ENCODE assay signal across 12 cellular contexts in genomic region chr20:33693741-33694645, GRCh38. TPM values are rescaled to one million over a fixed set of nuclear protein-coding genes. Genes with fewer than 3 reads are reported as not detected.
DNase-seq lines count a peak whose midpoint lies in the region; ATAC-seq and TF ChIP-seq lines count a peak whose summit lies in the region.
"Had no signal": no experiment of that assay in that cellular context is flagged by ENCODE, and none has a peak within 500 bp of the region (broad histone marks: within the 10 kb centered on the region; RNA-seq: fewer than 3 reads in every experiment).

No MANE protein-coding gene starts in this region.

- no peak for ATAC-seq in HG03521 (IDR thresholded peaks at IDR 0.05; ENCODE audit: unreplicated experiment)

- 82 to 83% methylated on average over 5 to 14 of the region's 17 CpGs for WGBS in endodermal cell (ENCODE audit: insufficient coverage in 1 of 2, insufficient read length in 1 of 2), 2 experiments
- WGBS in tibial nerve, 2 donors: 43 to 49% methylated on average over 17 of the region's 17 CpGs

- H3K27me3 ChIP-seq in endodermal cell (ENCODE audit: control insufficient read depth, insufficient read depth, low read length, poor library complexity, severe bottlenecking) (no peaks in the 10 kb centered on the region), tibial nerve (no peaks in the 10 kb centered on the region)
- H3K27me3 ChIP-seq: adrenal gland had no signal

- H3K27ac ChIP-seq in endodermal cell (ENCODE audit: low read depth, low read length) (peak overlapping the region; percentile 92), tibial nerve (peak overlapping the region; percentile 38 to 90 (median 66))

- peak; percentile 57 for TF ChIP-seq CTCF in endodermal cell (conservative IDR thresholded peaks at IDR 0.05)
- no peak for TF ChIP-seq CTCF in tibial nerve (IDR thresholded peaks at IDR 0.05)

- TF ChIP-seq POLR2A in tibial nerve (IDR thresholded peaks at IDR 0.05): no peak

- peaks cover 22% of the 10 kb centered on the region for H3K9me3 Mint-ChIP-seq in endodermal cell

- no peaks in the 10 kb centered on the region for H3K36me3 ChIP-seq in endodermal cell (ENCODE audit: control insufficient read depth, insufficient read depth, low read length)
- no peaks in the 10 kb centered on the region for H3K36me3 ChIP-seq in tibial nerve
- H3K36me3 ChIP-seq: adrenal gland had no signal

- H3K4me1 ChIP-seq in endodermal cell (ENCODE audit: control insufficient read depth, insufficient read depth, low read length): peaks cover 6% of the 10 kb centered on the region
- peaks cover 0 to 25% (median 3%) of the 10 kb centered on the region in 4 donors for H3K4me1 ChIP-seq in tibial nerve

- H3K4me3 Mint-ChIP-seq in endodermal cell: no peak overlapping the region
- H3K4me3 Mint-ChIP-seq: activated CD4-positive, alpha-beta memory T cell treated with anti-CD3 and anti-CD28 coated beads, Interleukin-2, amount 10 ng/mL, durations not matched to agents 7 days and 5 days had no signal

- H3K9ac ChIP-seq in endodermal cell (ENCODE audit: extremely low read depth, low read length, poor library complexity, severe bottlenecking): no peak overlapping the region

- H3K27ac Mint-ChIP-seq in endodermal cell: peak overlapping the region; percentile 59
- H3K27ac Mint-ChIP-seq: activated CD4-positive, alpha-beta memory T cell treated with anti-CD3 and anti-CD28 coated beads, Interleukin-2, amount 10 ng/mL, durations not matched to agents 7 days and 5 days had no signal

- H3K36me3 Mint-ChIP-seq in endodermal cell (ENCODE audit: low read depth): peaks cover 6% of the 10 kb centered on the region

- H3K9me3 ChIP-seq in endodermal cell (ENCODE audit: control insufficient read depth, low read length) (no peaks in the 10 kb centered on the region), tibial nerve (no peaks in the 10 kb centered on the region)
- H3K9me3 ChIP-seq: adrenal gland had no signal

- TF ChIP-seq EP300 in tibial nerve (IDR thresholded peaks at IDR 0.05): no peak

- H3K4me3 ChIP-seq in endodermal cell (ENCODE audit: low read length) (no peak overlapping the region), tibial nerve (no peak overlapping the region)
- H3K4me3 ChIP-seq: adrenal gland had no signal

- H3K27me3 Mint-ChIP-seq in endodermal cell (ENCODE audit: insufficient read depth): peaks cover 10% of the 10 kb centered on the region
- H3K27me3 Mint-ChIP-seq: activated CD4-positive, alpha-beta memory T cell treated with anti-CD3 and anti-CD28 coated beads, Interleukin-2, amount 10 ng/mL, durations not matched to agents 7 days and 5 days had no signal

- H3K4me1 Mint-ChIP-seq in endodermal cell: peaks cover 18% of the 10 kb centered on the region

- DNase-seq in NCI-H2081 (lab: John Stamatoyannopoulos, UW) (peak; percentile 72 to 73), NCI-H2081 treated with DMSO at 0.1 percent for 48 hours (lab: John Stamatoyannopoulos, UW) (no peak), endodermal cell (no peak), middle frontal gyrus (ENCODE audit: extremely low spot score, low spot score) (peak; percentile 53), tibial nerve (ENCODE audit: low spot score in 2 of 2) (no peak)
- no peak for DNase-seq in stimulated activated naive CD4-positive, alpha-beta T cell (lab: John Stamatoyannopoulos, UW)
- no peak for DNase-seq in effector CD8-positive, alpha-beta T cell (lab: John Stamatoyannopoulos, UW)
- DNase-seq: activated CD4-positive, alpha-beta memory T cell treated with anti-CD3 and anti-CD28 coated beads, Interleukin-2, amount 10 ng/mL, durations not matched to agents 7 days and 5 days had no signal

RNA-seq across cellular contexts. Expression of gene E2F1, which starts 7.8 kb away (rescaled TPM):
- total RNA-seq in endodermal cell (10 to 100 TPM; 26.9 to 33.7 TPM), tibial nerve (1 to 10 TPM; 1.3 to 4.2 (median 1.8) TPM)
- polyA plus RNA-seq in endodermal cell (2013, experiment 1 of 2): 35.1 TPM
- 28.9 TPM for polyA plus RNA-seq in endodermal cell (2013, experiment 2 of 2)

RNA-seq across cellular contexts. Expression of gene NECAB3, which starts 19.8 kb away (rescaled TPM):
- total RNA-seq in endodermal cell (10 to 100 TPM; 77.2 to 92.3 TPM), tibial nerve (100 to 1,000 TPM in 1 of 4 donors, 10 to 100 TPM in 3; 80.8 to 103 (median 91.5) TPM)
- polyA plus RNA-seq in endodermal cell (2013, experiment 1 of 2): 29.9 TPM
- 27.4 TPM for polyA plus RNA-seq in endodermal cell (2013, experiment 2 of 2)

RNA-seq across cellular contexts. Expression of gene PXMP4, which starts 26.1 kb away (rescaled TPM):
- 1 to 10 TPM; 1.5 to 3.8 TPM for total RNA-seq in endodermal cell
- 1.6 TPM for polyA plus RNA-seq in endodermal cell (2013, experiment 1 of 2)
- 1.8 TPM for polyA plus RNA-seq in endodermal cell (2013, experiment 2 of 2)
- total RNA-seq in tibial nerve: 1 to 10 TPM; 5.1 to 9.6 (median 8.6) TPM

RNA-seq across cellular contexts. Expression of gene ACTL10, which starts 27.2 kb away (rescaled TPM):
- total RNA-seq in endodermal cell (under 1 TPM in 1 of 2 donors, not detected in 1; 0.42 TPM), tibial nerve (1 to 10 TPM; 1.1 to 4.3 (median 3.8) TPM)
- polyA plus RNA-seq in endodermal cell (2013, experiment 1 of 2): 0.28 TPM
- 0.17 TPM for polyA plus RNA-seq in endodermal cell (2013, experiment 2 of 2)
- total RNA-seq: SK-MEL-5 had no signal

RNA-seq across cellular contexts. Expression of gene C20orf144, which starts 31.9 kb away (rescaled TPM):
- total RNA-seq in endodermal cell (under 1 TPM in 1 of 2 donors, not detected in 1; 0.44 TPM), tibial nerve (not detected)
- 0.18 TPM for polyA plus RNA-seq in endodermal cell (2013, experiment 1 of 2)
- 0.17 TPM for polyA plus RNA-seq in endodermal cell (2013, experiment 2 of 2)
- total RNA-seq: lower leg skin, SK-MEL-5 had no signal

Comparison
In these comparisons a context has a peak if more than half of its experiments do, and no peak if none do; other contexts are left out.
1. DNase-seq: peak in NCI-H2081 (2 of 2) and middle frontal gyrus (single experiment); none in NCI-H2081 treated with DMSO at 0.1 percent for 48 hours (single experiment), endodermal cell (single experiment), tibial nerve (0 of 2), stimulated activated naive CD4-positive, alpha-beta T cell (0 of 6) and effector CD8-positive, alpha-beta T cell (single experiment).
2. RNA of gene E2F1, which starts 7.8 kb away (total RNA-seq): 26.9 to 33.7 TPM in endodermal cell; 1.3 to 4.2 TPM in tibial nerve; every median in the first group is over 4 times any median in the second.